9 cellular contexts compared by ENCODE assay signal in genomic region chr6:83511901-83512681, GRCh38. TPM values are rescaled to one million over a fixed set of nuclear protein-coding genes. Genes with fewer than 3 reads are reported as not detected.
A peak's percentile ranks its signal among the peaks of the same experiment; 100 is the strongest.
DNase-seq lines count a peak whose midpoint lies in the region; ATAC-seq and TF ChIP-seq lines count a peak whose summit lies in the region.
"Had no signal": no experiment of that assay in that cellular context is flagged by ENCODE, and none has a peak within 500 bp of the region (broad histone marks: within the 10 kb centered on the region; RNA-seq: fewer than 3 reads in every experiment).

Gene PRSS35 (plus strand): TSS chr6:83512534. CDS start chr6:83523442, 10,908 bp downstream.

- H3K9ac ChIP-seq in liver (ENCODE audit: low read depth in 1 of 2, low read length in 2 of 2): no peak within 1 kb of the TSS
- peak within 1 kb of the TSS in 3 of 5 donors; percentile 20 to 40 (median 22) for H3K9ac ChIP-seq in subcutaneous abdominal adipose tissue (ENCODE audit: low read length in 5 of 5)

- 5% methylated on average over 38 of the region's 38 CpGs for WGBS in liver

- H3K4me3 ChIP-seq in liver (ENCODE audit: low read depth in 1 of 3, low read length in 3 of 3) (peak within 1 kb of the TSS in 2 of 3 donors; percentile 44 to 48), subcutaneous abdominal adipose tissue (ENCODE audit: low read depth in 1 of 5, low read length in 5 of 5) (peak within 1 kb of the TSS; percentile 51 to 76 (median 62))

- H3K36me3 ChIP-seq in liver (ENCODE audit: control insufficient read depth in 4 of 4, insufficient read depth in 3 of 4, low read depth in 1 of 4, low read length in 3 of 4): no peaks in the 10 kb centered on the region
- H3K36me3 ChIP-seq in subcutaneous abdominal adipose tissue (ENCODE audit: control insufficient read depth in 5 of 5, insufficient read depth in 5 of 5, low read length in 5 of 5): no peaks in the 10 kb centered on the region
- H3K36me3 ChIP-seq: neutrophil had no signal

- H3K4me1 ChIP-seq in liver (ENCODE audit: control insufficient read depth in 4 of 4, insufficient read depth in 4 of 4, low read length in 3 of 4): peaks cover 3 to 14% (median 9%) of the 10 kb centered on the region in 4 donors
- peaks cover 0 to 14% (median 10%) of the 10 kb centered on the region in 5 donors for H3K4me1 ChIP-seq in subcutaneous abdominal adipose tissue (ENCODE audit: control insufficient read depth in 5 of 5, insufficient read depth in 5 of 5, low read length in 5 of 5)

- H3K27me3 ChIP-seq in liver (ENCODE audit: control insufficient read depth in 4 of 4, insufficient read depth in 4 of 4, low read length in 3 of 4) (no peaks in the 10 kb centered on the region), subcutaneous abdominal adipose tissue (ENCODE audit: control insufficient read depth in 5 of 5, insufficient read depth in 4 of 5, low read length in 5 of 5) (no peaks in the 10 kb centered on the region)

- DNase-seq in activated naive CD4-positive, alpha-beta T cell treated with Interleukin-2 at 50 U/mL for 16 hours: peak; percentile 17
- no peak for DNase-seq in activated naive CD4-positive, alpha-beta T cell (lab: John Stamatoyannopoulos, UW)
- DNase-seq in RPMI8226 (peak; percentile 46), dermis blood vessel endothelial cell (peak; percentile 71)

- H3K9me3 ChIP-seq in liver (ENCODE audit: control insufficient read depth in 4 of 4, low read length in 3 of 4): no peaks in the 10 kb centered on the region
- no peaks in the 10 kb centered on the region for H3K9me3 ChIP-seq in subcutaneous abdominal adipose tissue (ENCODE audit: control insufficient read depth in 5 of 5, low read length in 5 of 5)
- H3K9me3 ChIP-seq: neutrophil had no signal

- peak; percentile 51 for TF ChIP-seq CTCF in liver (IDR thresholded peaks at IDR 0.05; ENCODE audit: low read depth, low read length, missing input control)

- ATAC-seq in HG03442 (IDR thresholded peaks at IDR 0.05; ENCODE audit: unreplicated experiment) (peak; percentile 53), HG02840 (IDR thresholded peaks at IDR 0.05; ENCODE audit: low FRiP score, unreplicated experiment) (no peak)

- no peak within 1 kb of the TSS for H3K27ac ChIP-seq in liver (ENCODE audit: low read depth in 1 of 2, low read length in 2 of 2)
- no peak within 1 kb of the TSS for H3K27ac ChIP-seq in subcutaneous abdominal adipose tissue (ENCODE audit: low read depth, low read length)
- H3K27ac ChIP-seq: neutrophil had no signal

- peak; percentile 75 to 92 for TF ChIP-seq RAD21 in liver (IDR thresholded peaks at IDR 0.05)

TF ChIP-seq in liver, 16 proteins besides CTCF, POLR2A, EP300 and RAD21:
- TF ChIP-seq HNF4A (conservative IDR thresholded peaks at IDR 0.05) (no peak), ATF3 (IDR thresholded peaks at IDR 0.05) (no peak), FOXA2 (IDR thresholded peaks at IDR 0.05) (no peak), REST (IDR thresholded peaks at IDR 0.05) (no peak), GABPA (IDR thresholded peaks at IDR 0.05 in 1 of 2, conservative IDR thresholded peaks at IDR 0.05 in 1 of 2) (no peak), RXRA (IDR thresholded peaks at IDR 0.05) (no peak), TAF1 (conservative IDR thresholded peaks at IDR 0.05) (no peak), HNF4G (IDR thresholded peaks at IDR 0.05) (no peak)

RNA-seq across cellular contexts. Expression of gene PRSS35, which starts in this region (rescaled TPM):
- total RNA-seq in dermis blood vessel endothelial cell (not detected in 2 replicates), liver (1 to 10 TPM in 1 of 2 donors, under 1 TPM in 1; under 0.01 to 3.3 TPM)
- polyA plus RNA-seq in liver: under 1 TPM; 0.16 to 0.54 TPM

Comparison
In these comparisons a context has a peak if more than half of its experiments do, and no peak if none do; other contexts are left out.
1. DNase-seq: peak in activated naive CD4-positive, alpha-beta T cell treated with Interleukin-2 at 50 U/mL for 16 hours (single experiment) and RPMI8226 (single experiment); none in activated naive CD4-positive, alpha-beta T cell (0 of 4).
2. Peak in DNase-seq in dermis blood vessel endothelial cell; RNA of the gene not detected or under 1 TPM.
3. H3K9ac ChIP-seq: peak in subcutaneous abdominal adipose tissue (3 of 5); none in liver (0 of 2).